8 cellular contexts compared by ENCODE assay signal in the genomic region with DNA sequence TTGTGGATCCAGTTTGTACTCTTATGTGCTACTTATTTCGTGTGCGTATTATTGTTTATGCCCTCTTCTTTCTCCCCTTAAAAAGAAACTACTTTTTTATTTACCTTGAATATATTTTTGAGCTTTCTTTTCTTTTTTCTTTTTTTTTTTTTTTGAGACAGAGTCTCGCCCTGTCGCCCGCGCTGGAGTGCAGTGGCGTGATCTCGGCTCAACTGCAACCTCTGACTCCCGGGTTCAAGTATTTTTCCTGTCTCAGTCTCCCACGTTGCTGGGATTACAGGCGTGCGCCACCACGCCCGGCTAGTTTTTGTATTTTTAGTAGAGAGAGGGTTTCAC. TPM values are rescaled to one million over a fixed set of nuclear protein-coding genes. Genes with fewer than 3 reads are reported as not detected.
DNase-seq lines count a peak whose midpoint lies in the region; ATAC-seq, FAIRE-seq and TF ChIP-seq lines count a peak whose summit lies in the region.

No MANE protein-coding gene starts in this region.

- H3K79me2 ChIP-seq in K562 (ENCODE audit: control insufficient read depth, insufficient read depth, low read length), result peaks cover 65% of the 10 kb centered on the region

- TF ChIP-seq RAD21 in K562 (CRISPR knock-in tag; conservative IDR thresholded peaks at IDR 0.05 in 1 of 2, IDR thresholded peaks at IDR 0.05 in 1 of 2), result no peak

- no peak overlapping the region for H2BK15ac ChIP-seq in mesenchymal stem cell (ENCODE audit: low read depth, poor library complexity, severe bottlenecking)

- peak overlapping the region; percentile 76 for H3K4me2 ChIP-seq in K562 (ENCODE audit: insufficient read depth, low read length)
- H3K4me2 ChIP-seq in mesenchymal stem cell (ENCODE audit: low read length, poor library complexity, severe bottlenecking), result peak overlapping the region; percentile 87

- no peaks in the 10 kb centered on the region for H3K27me3 Mint-ChIP-seq in activated naive CD4-positive, alpha-beta T cell treated with anti-CD3 and anti-CD28 coated beads, Interleukin-2, amount 50 U/mL, for 24 hours

- no peak overlapping the region for H2AFZ ChIP-seq in K562 (ENCODE audit: low read depth, low read length)
- H2AFZ ChIP-seq in mesenchymal stem cell (ENCODE audit: low read depth, low read length), result no peak overlapping the region

- peaks cover 8% of the 10 kb centered on the region for H3K36me3 Mint-ChIP-seq in activated naive CD4-positive, alpha-beta T cell treated with anti-CD3 and anti-CD28 coated beads, Interleukin-2, amount 50 U/mL, for 24 hours
- peaks cover 15% of the 10 kb centered on the region in 2 donors for H3K36me3 Mint-ChIP-seq in activated naive CD4-positive, alpha-beta T cell treated with anti-CD3 and anti-CD28 coated beads, Interleukin-2, amount 50 U/mL, for 72 hours

- peak overlapping the region; percentile 100 for H3K27ac Mint-ChIP-seq in activated naive CD4-positive, alpha-beta T cell treated with anti-CD3 and anti-CD28 coated beads, Interleukin-2, amount 50 U/mL, for 24 hours
- H3K27ac Mint-ChIP-seq in activated naive CD4-positive, alpha-beta T cell treated with anti-CD3 and anti-CD28 coated beads, Interleukin-2, amount 50 U/mL, for 72 hours, result peak overlapping the region in 1 of 2 donors; percentile 77

- 10% methylated on average over 13 of the region's 14 CpGs for whole genome bisulfite sequencing in K562 (ENCODE audit: insufficient coverage, low coverage, missing lambda C conversion rate)
- 81% methylated on average over 12 of the region's 14 CpGs for whole genome bisulfite sequencing in mesenchymal stem cell
- 65 to 69% methylated on average over 14 of the region's 14 CpGs for WGBS in upper lobe of left lung, 2 donors

- H2AK5ac ChIP-seq in mesenchymal stem cell (ENCODE audit: low read length, severe bottlenecking), result no peak overlapping the region

- H3K14ac ChIP-seq in mesenchymal stem cell (ENCODE audit: low read length in 2 of 2), result no peak overlapping the region

- peak overlapping the region; percentile 99 for H3K4me3 Mint-ChIP-seq in activated naive CD4-positive, alpha-beta T cell treated with anti-CD3 and anti-CD28 coated beads, Interleukin-2, amount 50 U/mL, for 24 hours

- H3K18ac ChIP-seq in mesenchymal stem cell (ENCODE audit: low read depth in 1 of 2, low read length in 2 of 2), result no peak overlapping the region

- CTCF ChIA-PET in K562 (lab: Yijun Ruan, JAX; ENCODE audit: low intra/inter-chr PET ratio), result interaction anchor here (0.6 to 0.7 kb wide), 2 partner anchors 27 to 553 kb away, joined by 3 to 5 read pairs; no protein-coding TSS in a partner anchor

- no peak for TF ChIP-seq EP300 in K562 (IDR thresholded peaks at IDR 0.05; ENCODE audit: low read length)
- TF ChIP-seq EP300 in upper lobe of left lung (IDR thresholded peaks at IDR 0.05), result no peak

- POLR2A ChIA-PET in K562 (lab: Yijun Ruan, JAX), result interaction anchor here (0.6 to 2.1 kb wide), 8 partner anchors 9 to 925 kb away, joined by 3 to 17 read pairs (median 4); a partner anchor contains a TSS

- peaks cover 55% of the 10 kb centered on the region for H3K4me1 Mint-ChIP-seq in activated naive CD4-positive, alpha-beta T cell treated with anti-CD3 and anti-CD28 coated beads, Interleukin-2, amount 50 U/mL, for 24 hours

- peak overlapping the region; percentile 56 to 94; a peak in 3 of 4 replicates for H3K9ac ChIP-seq in K562 (ENCODE audit: insufficient read depth in 1 of 2, low read depth in 2 of 2, low read length in 2 of 2)
- peak overlapping the region; percentile 99 for H3K9ac ChIP-seq in mesenchymal stem cell (ENCODE audit: low read length)

- H4K8ac ChIP-seq in mesenchymal stem cell (ENCODE audit: low read length), result no peak overlapping the region

- H2BK5ac ChIP-seq in mesenchymal stem cell (ENCODE audit: low read depth, low read length, poor library complexity, severe bottlenecking), result no peak overlapping the region

- peaks cover 3 to 4% of the 10 kb centered on the region in 2 experiments; a peak in 2 of 5 replicates for H3K27me3 ChIP-seq in K562 (ENCODE audit: control insufficient read depth in 2 of 2, insufficient read depth in 2 of 2, low read length in 2 of 2)
- no peaks in the 10 kb centered on the region for H3K27me3 ChIP-seq in mesenchymal stem cell (ENCODE audit: control insufficient read depth in 1 of 2, insufficient read depth in 1 of 2, low read length in 2 of 2)
- H3K27me3 ChIP-seq in upper lobe of left lung, result no peaks in the 10 kb centered on the region

- H3K79me1 ChIP-seq in mesenchymal stem cell (replicated peaks; ENCODE audit: low read length, poor library complexity, severe bottlenecking), result peaks cover 9% of the 10 kb centered on the region

- H3K36me3 ChIP-seq in K562 (ENCODE audit: control insufficient read depth, insufficient read depth, low read length) (peaks cover 17% of the 10 kb centered on the region), mesenchymal stem cell (ENCODE audit: control insufficient read depth in 1 of 2, insufficient read depth in 2 of 2, low read depth in 1 of 2, low read length in 2 of 2) (peaks cover 0 to 8% of the 10 kb centered on the region in 2 experiments), upper lobe of left lung (peaks cover 0 to 4% (median 0%) of the 10 kb centered on the region in 4 donors)

- peak overlapping the region; percentile 14; the same call in 1 of the 3 replicates for H3K27ac ChIP-seq in K562 (ENCODE audit: extremely low read depth, low read depth, low read length)
- peak overlapping the region; percentile 26 for H3K27ac ChIP-seq in mesenchymal stem cell (ENCODE audit: low read length, poor library complexity, severe bottlenecking)
- peak overlapping the region; percentile 91 to 96 (median 94) for H3K27ac ChIP-seq in upper lobe of left lung

- H3K9me3 ChIP-seq in K562 (replicated peaks; ENCODE audit: control insufficient read depth, insufficient read depth, low read depth, low read length) (no peaks in the 10 kb centered on the region), mesenchymal stem cell (ENCODE audit: control insufficient read depth, low read length) (no peaks in the 10 kb centered on the region), upper lobe of left lung (no peaks in the 10 kb centered on the region)

- H3K9me1 ChIP-seq in K562 (ENCODE audit: control insufficient read depth, insufficient read depth, low read length), result peaks cover 11% of the 10 kb centered on the region

- H3K23ac ChIP-seq in mesenchymal stem cell (ENCODE audit: low read length in 2 of 2), result no peak overlapping the region

- no peak for ATAC-seq in activated naive CD4-positive, alpha-beta T cell treated with anti-CD3 and anti-CD28 coated beads, Interleukin-2, amount 50 U/mL, for 72 hours
- ATAC-seq in K562, result no peak
- ATAC-seq in upper lobe of left lung (ENCODE audit: low FRiP score in 2 of 2), result no peak
- no peak for ATAC-seq in left colon

- H3K9me3 Mint-ChIP-seq in activated naive CD4-positive, alpha-beta T cell treated with anti-CD3 and anti-CD28 coated beads, Interleukin-2, amount 50 U/mL, for 24 hours, result no peaks in the 10 kb centered on the region
- no peaks in the 10 kb centered on the region for H3K9me3 Mint-ChIP-seq in activated naive CD4-positive, alpha-beta T cell treated with anti-CD3 and anti-CD28 coated beads, Interleukin-2, amount 50 U/mL, for 72 hours

- H3K4ac ChIP-seq in mesenchymal stem cell (ENCODE audit: low read depth in 1 of 2, low read length in 2 of 2), result no peak overlapping the region

- in situ Hi-C loops in K562 (cut with MboI), result loop anchor here (10.0 kb wide), 1 partner anchor 260 kb away; no protein-coding TSS in a partner anchor

- DNase-seq in activated naive CD4-positive, alpha-beta T cell treated with anti-CD3 and anti-CD28 coated beads, Interleukin-2, amount 50 U/mL, for 72 hours (ENCODE audit: low spot score in 2 of 2), result no peak
- DNase-seq in K562 (ENCODE audit: extremely low read depth in 1 of 4, low spot score in 3 of 4) (no peak), mesenchymal stem cell (no peak), upper lobe of left lung (no peak), left colon (no peak), COR-L47 (lab: John Stamatoyannopoulos, UW) (no peak)
- no peak for DNase-seq in stimulated activated CD4-positive, alpha-beta T cell treated with anti-CD3 and anti-CD28 coated beads, Interleukin-4, amount 100 ng/mL, for 4 hours

- H4K20me1 ChIP-seq in K562 (replicated peaks; ENCODE audit: control insufficient read depth, insufficient read depth, low read length), result peaks cover 27% of the 10 kb centered on the region

- no peak overlapping the region for H4K91ac ChIP-seq in mesenchymal stem cell (ENCODE audit: low read length)

- TF ChIP-seq CTCF in K562 (IDR thresholded peaks at IDR 0.05 in 2 of 3, conservative IDR thresholded peaks at IDR 0.05 in 1 of 3; ENCODE audit: insufficient read depth in 2 of 3, low read depth in 1 of 3, low read length in 3 of 3), result no peak
- no peak for TF ChIP-seq CTCF in upper lobe of left lung (IDR thresholded peaks at IDR 0.05)

- peaks cover 51 to 52% of the 10 kb centered on the region in 2 experiments for H3K4me1 ChIP-seq in K562 (replicated peaks in 1 of 2; ENCODE audit: control insufficient read depth in 2 of 2, insufficient read depth in 2 of 2, low read length in 2 of 2)
- H3K4me1 ChIP-seq in mesenchymal stem cell (ENCODE audit: control insufficient read depth, insufficient read depth, low read depth, low read length), result peaks cover 13% of the 10 kb centered on the region
- peaks cover 16 to 41% (median 26%) of the 10 kb centered on the region in 4 donors for H3K4me1 ChIP-seq in upper lobe of left lung

- no peak for FAIRE-seq in K562 (lab: Jason Lieb, UNC)

- peak overlapping the region; percentile 69 for H3K4me3 ChIP-seq in K562
- peak overlapping the region in 1 of 2 experiments; percentile 95 for H3K4me3 ChIP-seq in mesenchymal stem cell (ENCODE audit: insufficient read depth in 1 of 2, low read depth in 1 of 2, low read length in 2 of 2)
- peak overlapping the region in 3 of 4 donors; percentile 67 to 94 (median 91) for H3K4me3 ChIP-seq in upper lobe of left lung

- intact Hi-C loops in K562 (cut with micrococcal nuclease), result loop anchor here (10.0 kb wide), 1 partner anchor 1070 kb away; a partner anchor contains a TSS
- intact Hi-C loops in left colon (cut with DNase I, micrococcal nuclease), result no loop called here

- BruUV-seq in K562 (replicated peaks; lab: Mats Ljungman, UMichigan), result no TSS peak

- H2BK12ac ChIP-seq in mesenchymal stem cell (ENCODE audit: low read length in 2 of 2), result no peak overlapping the region

- H2BK120ac ChIP-seq in mesenchymal stem cell (ENCODE audit: low read depth, low read length), result no peak overlapping the region

- TF ChIP-seq POLR2A in K562 (conservative IDR thresholded peaks at IDR 0.05), result no peak
- TF ChIP-seq POLR2A in upper lobe of left lung (IDR thresholded peaks at IDR 0.05), result no peak

RNA-seq across cellular contexts. Expression of a gene that starts 1.5 kb away (rescaled TPM):
- total RNA-seq in activated naive CD4-positive, alpha-beta T cell treated with anti-CD3 and anti-CD28 coated beads, Interleukin-2, amount 50 U/mL, for 72 hours, result 10 to 100 TPM; 21.2 to 25.3 TPM
- 16.1 and 20.6 TPM in 2 replicates for total RNA-seq in K562 (2011; cell fraction: chromatin; rRNA removed; ENCODE audit: low replicate concordance)
- 19.9 and 21.8 TPM in 2 replicates for total RNA-seq in K562 (2011; cell fraction: nucleolus; rRNA removed)
- total RNA-seq in K562 (2011; cell fraction: nucleoplasm; rRNA removed), result 17.0 and 18.6 TPM in 2 replicates
- total RNA-seq in K562 (2014; rRNA removed) (26.9 and 33.1 TPM in 2 replicates), K562 (2014; rRNA removed; fragmentation: Illumina TruSeq; extraction: Trizol) (26.6 and 28.6 TPM in 2 replicates), K562 (2015; rRNA removed; fragmentation: Illumina TruSeq; extraction: Trizol) (30.6 and 31.8 TPM in 2 replicates), K562 (2021) (37.5 and 39.5 TPM in 2 replicates), upper lobe of left lung (10 to 100 TPM; 17.5 to 36.5 (median 30.2) TPM), left colon (10 to 100 TPM; 38.2 to 40.7 TPM)
- polyA plus RNA-seq in K562 (2011; rRNA removed) (50.9 and 51.1 TPM in 2 replicates), K562 (2014; fragmentation: Illumina TruSeq; extraction: Trizol) (38.3 and 39.1 TPM in 2 replicates), K562 (2014; fragmentation: Nextera tagmentation; extraction: Ambion mirVana) (10 to 100 TPM; 13.5 to 16.5 TPM), K562 (2014; rRNA removed) (44.0 and 48.2 TPM in 2 replicates)
- polyA plus RNA-seq in K562 (2011; cell fraction: cytosol; rRNA removed), result 49.2 and 60.7 TPM in 2 replicates
- 56.5 and 63.0 TPM in 2 replicates for polyA plus RNA-seq in K562 (2011; cell fraction: nucleus; rRNA removed)
- polyA plus RNA-seq in K562 (2012), result 33.9 and 36.0 TPM in 2 replicates
- polyA minus RNA-seq in K562 (2011; rRNA and poly(A)+ RNA removed), result 38.9 and 43.8 TPM in 2 replicates
- 23.8 and 29.4 TPM in 2 replicates for polyA minus RNA-seq in K562 (2011; cell fraction: cytosol; rRNA and poly(A)+ RNA removed)
- 11.4 and 19.7 TPM in 2 replicates for polyA minus RNA-seq in K562 (2011; cell fraction: nucleus; rRNA and poly(A)+ RNA removed)
- 29.8 TPM for polyA plus RNA-seq in mesenchymal stem cell (2013, experiment 1 of 2)
- polyA plus RNA-seq in mesenchymal stem cell (2013, experiment 2 of 2), result 29.6 TPM

RNA-seq across cellular contexts. Expression of a gene that starts 21.9 kb away (rescaled TPM):
- total RNA-seq in activated naive CD4-positive, alpha-beta T cell treated with anti-CD3 and anti-CD28 coated beads, Interleukin-2, amount 50 U/mL, for 72 hours, result 1,000 to 10,000 TPM; 2,574 to 3,520 TPM
- total RNA-seq in K562 (2011; cell fraction: chromatin; rRNA removed; ENCODE audit: low replicate concordance), result 667 and 738 TPM in 2 replicates
- 932 and 1,080 TPM in 2 replicates for total RNA-seq in K562 (2011; cell fraction: nucleolus; rRNA removed)
- total RNA-seq in K562 (2011; cell fraction: nucleoplasm; rRNA removed), result 1,386 and 2,499 TPM in 2 replicates
- total RNA-seq in K562 (2014; rRNA removed) (2,954 and 3,368 TPM in 2 replicates), K562 (2014; rRNA removed; fragmentation: Illumina TruSeq; extraction: Trizol) (2,627 and 2,725 TPM in 2 replicates), K562 (2015; rRNA removed; fragmentation: Illumina TruSeq; extraction: Trizol) (2,157 and 2,290 TPM in 2 replicates), K562 (2021) (2,714 and 2,919 TPM in 2 replicates), upper lobe of left lung (100 to 1,000 TPM; 317 to 921 (median 709) TPM), left colon (100 to 1,000 TPM; 888 to 967 TPM)
- polyA plus RNA-seq in K562 (2011; rRNA removed) (4,272 and 5,659 TPM in 2 replicates), K562 (2014; fragmentation: Illumina TruSeq; extraction: Trizol) (3,113 and 3,517 TPM in 2 replicates), K562 (2014; fragmentation: Nextera tagmentation; extraction: Ambion mirVana) (1,000 to 10,000 TPM; 2,672 to 2,730 TPM), K562 (2014; rRNA removed) (3,291 and 3,996 TPM in 2 replicates)
- 6,070 and 7,346 TPM in 2 replicates for polyA plus RNA-seq in K562 (2011; cell fraction: cytosol; rRNA removed)
- polyA plus RNA-seq in K562 (2011; cell fraction: nucleus; rRNA removed), result 1,863 and 2,598 TPM in 2 replicates
- 2,505 and 3,684 TPM in 2 replicates for polyA plus RNA-seq in K562 (2012)
- polyA minus RNA-seq in K562 (2011; rRNA and poly(A)+ RNA removed), result 2,013 and 2,369 TPM in 2 replicates
- polyA minus RNA-seq in K562 (2011; cell fraction: cytosol; rRNA and poly(A)+ RNA removed), result 890 and 971 TPM in 2 replicates
- polyA minus RNA-seq in K562 (2011; cell fraction: nucleus; rRNA and poly(A)+ RNA removed), result 389 and 699 TPM in 2 replicates
- polyA plus RNA-seq in mesenchymal stem cell (2013, experiment 1 of 2), result 1,855 TPM
- 1,954 TPM for polyA plus RNA-seq in mesenchymal stem cell (2013, experiment 2 of 2)

RNA-seq across cellular contexts. Expression of a gene that starts 55.1 kb away (rescaled TPM):
- total RNA-seq in activated naive CD4-positive, alpha-beta T cell treated with anti-CD3 and anti-CD28 coated beads, Interleukin-2, amount 50 U/mL, for 72 hours, result under 1 TPM; 0.36 to 0.53 TPM
- not detected in 2 replicates for total RNA-seq in K562 (2011; cell fraction: chromatin; rRNA removed; ENCODE audit: low replicate concordance)
- total RNA-seq in K562 (2011; cell fraction: nucleolus; rRNA removed), result not detected in 2 replicates
- not detected in 2 replicates for total RNA-seq in K562 (2011; cell fraction: nucleoplasm; rRNA removed)
- total RNA-seq in K562 (2014; rRNA removed), result not detected in 2 replicates
- not detected in 2 replicates for total RNA-seq in K562 (2014; rRNA removed; fragmentation: Illumina TruSeq; extraction: Trizol)
- total RNA-seq in K562 (2015; rRNA removed; fragmentation: Illumina TruSeq; extraction: Trizol), result not detected in 2 replicates
- not detected in 2 replicates for total RNA-seq in K562 (2021)
- not detected in 2 replicates for polyA plus RNA-seq in K562 (2011; rRNA removed)
- 0.04 TPM in 1 of 2 replicates, not detected in the other for polyA plus RNA-seq in K562 (2011; cell fraction: cytosol; rRNA removed)
- not detected in 2 replicates for polyA plus RNA-seq in K562 (2011; cell fraction: nucleus; rRNA removed)
- polyA plus RNA-seq in K562 (2012), result 0.09 TPM in 1 of 2 replicates, not detected in the other
- not detected in 2 replicates for polyA plus RNA-seq in K562 (2014; fragmentation: Illumina TruSeq; extraction: Trizol)
- not detected for polyA plus RNA-seq in K562 (2014; fragmentation: Nextera tagmentation; extraction: Ambion mirVana)
- not detected in 2 replicates for polyA plus RNA-seq in K562 (2014; rRNA removed)
- not detected in 2 replicates for polyA minus RNA-seq in K562 (2011; rRNA and poly(A)+ RNA removed)
- not detected in 2 replicates for polyA minus RNA-seq in K562 (2011; cell fraction: cytosol; rRNA and poly(A)+ RNA removed)
- not detected in 2 replicates for polyA minus RNA-seq in K562 (2011; cell fraction: nucleus; rRNA and poly(A)+ RNA removed)
- not detected for polyA plus RNA-seq in mesenchymal stem cell (2013, experiment 1 of 2)
- not detected for polyA plus RNA-seq in mesenchymal stem cell (2013, experiment 2 of 2)
- not detected for total RNA-seq in upper lobe of left lung
- total RNA-seq in left colon, result not detected

Comparison
In these comparisons a context has a peak if more than half of its experiments do, and no peak if none do; other contexts are left out.
1. H3K27ac ChIP-seq: peak in every context shown above with its lines; median percentile 94 in upper lobe of left lung; 26 in mesenchymal stem cell; 14 in K562.